In genomic region chr5:76791461-76791860, GRCh38 we compare ENCODE assay signal across 15 cellular contexts. TPM values are rescaled to one million over a fixed set of nuclear protein-coding genes. Genes with fewer than 3 reads are reported as not detected.
DNase-seq lines count a peak whose midpoint lies in the region; ATAC-seq and TF ChIP-seq lines count a peak whose summit lies in the region.
"Had no signal": no experiment of that assay in that cellular context is flagged by ENCODE, and none has a peak within 500 bp of the region (broad histone marks: within the 10 kb centered on the region; RNA-seq: fewer than 3 reads in every experiment).

No MANE protein-coding gene starts in this region.

- no peaks in the 10 kb centered on the region for H3K9me3 ChIP-seq in CD4-positive, alpha-beta T cell (ENCODE audit: control insufficient read depth, low read length)
- no peaks in the 10 kb centered on the region for H3K9me3 ChIP-seq in adrenal gland (replicated peaks in 1 of 3)
- no peaks in the 10 kb centered on the region for H3K9me3 ChIP-seq in skeletal muscle satellite cell (replicated peaks; ENCODE audit: low read length)

- H3K36me3 ChIP-seq in adrenal gland (replicated peaks in 1 of 2) (no peaks in the 10 kb centered on the region), skeletal muscle satellite cell (ENCODE audit: insufficient read depth, low read length) (no peaks in the 10 kb centered on the region)

- H3K4me1 ChIP-seq in adrenal gland (replicated peaks in 1 of 2): peaks cover 0 to 22% of the 10 kb centered on the region in 2 donors
- peaks cover 38% of the 10 kb centered on the region for H3K4me1 ChIP-seq in skeletal muscle satellite cell (ENCODE audit: control insufficient read depth, insufficient read depth, low read length)

- intact Hi-C loops in CD4-positive, alpha-beta T cell (cut with DNase I, micrococcal nuclease): no loop called here
- intact Hi-C loops in adrenal gland (cut with DNase I): no loop called here

- H3K9ac ChIP-seq in skeletal muscle satellite cell (ENCODE audit: low read depth, low read length): peak overlapping the region; percentile 72

- TF ChIP-seq CTCF in CD4-positive, alpha-beta T cell (IDR thresholded peaks at IDR 0.05): no peak
- TF ChIP-seq CTCF in adrenal gland (IDR thresholded peaks at IDR 0.05) (no peak), fibroblast of the aortic adventitia (IDR thresholded peaks at IDR 0.05; ENCODE audit: insufficient read depth, low read length) (no peak)

- H3K4me2 ChIP-seq in skeletal muscle satellite cell (ENCODE audit: low read length): peak overlapping the region; percentile 55

- H3K27me3 Mint-ChIP-seq in CD4-positive, alpha-beta T cell: no peaks in the 10 kb centered on the region
- H3K27me3 Mint-ChIP-seq in activated T-cell treated with anti-CD3 and anti-CD28 coated beads, Interleukin-2, amount 50 U/mL, for 72 hours (ENCODE audit: low read depth): no peaks in the 10 kb centered on the region
- H3K27me3 Mint-ChIP-seq: activated CD4-positive, alpha-beta T cell treated with anti-CD3 and anti-CD28 coated beads, Interleukin-2, amount 10 ng/mL, durations not matched to agents 24 days and 14 days had no signal

- H3K27ac Mint-ChIP-seq in CD4-positive, alpha-beta T cell: peak overlapping the region; percentile 86
- H3K27ac Mint-ChIP-seq in activated naive CD4-positive, alpha-beta T cell treated with anti-CD3 and anti-CD28 coated beads, Interleukin-2, amount 50 U/mL, for 72 hours: no peak overlapping the region
- H3K27ac Mint-ChIP-seq in activated T-cell treated with anti-CD3 and anti-CD28 coated beads, Interleukin-2, amount 50 U/mL, for 72 hours: no peak overlapping the region

- DNase-seq in CD4-positive, alpha-beta T cell: no peak
- DNase-seq in adrenal gland (no peak), fibroblast of the aortic adventitia (ENCODE audit: low read depth) (peak; percentile 48)
- no peak for DNase-seq in activated naive CD4-positive, alpha-beta T cell treated with anti-CD3 and anti-CD28 coated beads, Interleukin-2, amount 50 U/mL, for 72 hours (ENCODE audit: low spot score in 2 of 2)
- DNase-seq in activated T-cell treated with anti-CD3 and anti-CD28 coated beads, Interleukin-2, amount 50 U/mL, for 72 hours: no peak
- DNase-seq: activated effector memory CD4-positive, alpha-beta T cell treated with anti-CD3 and anti-CD28 coated beads, Interleukin-2, amount 50 U/mL, for 16 hours; CD8-positive, alpha-beta T cell; cortex of kidney; NCI-H1092; NCI-H748 treated with DMSO at 0.1 percent for 48 hours had no signal

- CTCF ChIA-PET in CD4-positive, alpha-beta T cell (lab: Charles Lee): interaction anchor here (3.6 kb wide), 1 partner anchor 17 kb away, joined by 13 read pairs; no protein-coding TSS in a partner anchor

- no peaks in the 10 kb centered on the region for H3K36me3 Mint-ChIP-seq in CD4-positive, alpha-beta T cell (ENCODE audit: low read depth)
- peaks cover 0 to 24% of the 10 kb centered on the region in 2 donors for H3K36me3 Mint-ChIP-seq in activated naive CD4-positive, alpha-beta T cell treated with anti-CD3 and anti-CD28 coated beads, Interleukin-2, amount 50 U/mL, for 72 hours
- no peaks in the 10 kb centered on the region for H3K36me3 Mint-ChIP-seq in activated T-cell treated with anti-CD3 and anti-CD28 coated beads, Interleukin-2, amount 50 U/mL, for 72 hours (ENCODE audit: insufficient read depth in 2 of 2)
- H3K36me3 Mint-ChIP-seq: CD8-positive, alpha-beta T cell had no signal

- WGBS in adrenal gland, 4 donors: 82 to 100% (median 92%) methylated on average over 1 of the region's 1 CpG

- peaks cover 16% of the 10 kb centered on the region for H3K4me1 Mint-ChIP-seq in CD4-positive, alpha-beta T cell (ENCODE audit: low read depth)
- peaks cover 19% of the 10 kb centered on the region for H3K4me1 Mint-ChIP-seq in activated T-cell treated with anti-CD3 and anti-CD28 coated beads, Interleukin-2, amount 50 U/mL, for 72 hours (ENCODE audit: low read depth)

- POLR2A ChIA-PET in CD4-positive, alpha-beta T cell (lab: Charles Lee): no interaction called here

- no peak overlapping the region for H3K4me3 Mint-ChIP-seq in CD4-positive, alpha-beta T cell
- H3K4me3 Mint-ChIP-seq in activated T-cell treated with anti-CD3 and anti-CD28 coated beads, Interleukin-2, amount 50 U/mL, for 72 hours: no peak overlapping the region
- H3K4me3 Mint-ChIP-seq: activated CD4-positive, alpha-beta T cell treated with anti-CD3 and anti-CD28 coated beads, Interleukin-2, amount 10 ng/mL, durations not matched to agents 24 days and 14 days; CD8-positive, alpha-beta T cell had no signal

- no peak overlapping the region for H3K4me3 ChIP-seq in adrenal gland
- H3K4me3 ChIP-seq in fibroblast of the aortic adventitia (ENCODE audit: low read depth, low read length): no peak overlapping the region
- no peak overlapping the region for H3K4me3 ChIP-seq in skeletal muscle satellite cell (ENCODE audit: low read length)

- H3K9me3 Mint-ChIP-seq in CD4-positive, alpha-beta T cell: no peaks in the 10 kb centered on the region
- H3K9me3 Mint-ChIP-seq in activated naive CD4-positive, alpha-beta T cell treated with anti-CD3 and anti-CD28 coated beads, Interleukin-2, amount 50 U/mL, for 72 hours: no peaks in the 10 kb centered on the region
- H3K9me3 Mint-ChIP-seq in activated T-cell treated with anti-CD3 and anti-CD28 coated beads, Interleukin-2, amount 50 U/mL, for 72 hours: no peaks in the 10 kb centered on the region
- H3K9me3 Mint-ChIP-seq: CD8-positive, alpha-beta T cell had no signal

- no peak overlapping the region for H3K27ac ChIP-seq in CD4-positive, alpha-beta T cell (ENCODE audit: low read depth, low read length)
- peak overlapping the region in 4 of 5 donors; percentile 74 to 93 (median 82) for H3K27ac ChIP-seq in adrenal gland

- no peak for TF ChIP-seq POLR2A in adrenal gland (IDR thresholded peaks at IDR 0.05)

- no peak for ATAC-seq in CD4-positive, alpha-beta T cell (ENCODE audit: poor library complexity)
- no peak for ATAC-seq in activated naive CD4-positive, alpha-beta T cell treated with anti-CD3 and anti-CD28 coated beads, Interleukin-2, amount 50 U/mL, for 72 hours
- ATAC-seq in HG03175 (IDR thresholded peaks at IDR 0.05; ENCODE audit: unreplicated experiment): no peak
- ATAC-seq in activated T-cell treated with anti-CD3 and anti-CD28 coated beads, Interleukin-2, amount 50 U/mL, for 72 hours (replicated peaks in 1 of 2): no peak
- no peak for ATAC-seq in HG03280 (IDR thresholded peaks at IDR 0.05; ENCODE audit: unreplicated experiment)

- no peaks in the 10 kb centered on the region for H3K27me3 ChIP-seq in CD4-positive, alpha-beta T cell (ENCODE audit: control insufficient read depth, insufficient read depth, low read length)
- H3K27me3 ChIP-seq in adrenal gland (no peaks in the 10 kb centered on the region), skeletal muscle satellite cell (ENCODE audit: control insufficient read depth, insufficient read depth, low read length) (no peaks in the 10 kb centered on the region)

RNA-seq across cellular contexts. Expression of gene F2RL1, which starts 27.4 kb away (rescaled TPM):
- 1 to 10 TPM; 1.7 to 2.1 TPM for total RNA-seq in CD4-positive, alpha-beta T cell
- total RNA-seq in adrenal gland: 1 to 10 TPM in 7 of 8 donors, under 1 TPM in 1; 0.35 to 4.0 (median 1.5) TPM
- polyA plus RNA-seq in adrenal gland: under 1 TPM; 0.40 to 0.95 (median 0.67) TPM
- total RNA-seq in fibroblast of the aortic adventitia (ENCODE audit: low replicate concordance): 3.1 and 35.1 TPM in 2 replicates
- total RNA-seq in skeletal muscle satellite cell (2012; rRNA removed): 0.87 and 1.8 TPM in 2 replicates
- 1 to 10 TPM in 1 of 2 donors, under 1 TPM in 1; 0.46 to 2.0 TPM for total RNA-seq in activated naive CD4-positive, alpha-beta T cell treated with anti-CD3 and anti-CD28 coated beads, Interleukin-2, amount 50 U/mL, for 72 hours
- 1 to 10 TPM; 1.6 to 1.7 TPM for total RNA-seq in activated T-cell treated with anti-CD3 and anti-CD28 coated beads, Interleukin-2, amount 50 U/mL, for 72 hours

RNA-seq across cellular contexts. Expression of gene S100Z, which starts 58.4 kb away (rescaled TPM):
- under 1 TPM; 0.22 to 0.47 TPM for total RNA-seq in CD4-positive, alpha-beta T cell
- 1 to 10 TPM in 2 of 8 donors, under 1 TPM in 5, not detected in 1; 0.18 to 2.8 (median 0.52) TPM for total RNA-seq in adrenal gland
- under 1 TPM; 0.27 to 0.44 (median 0.40) TPM for polyA plus RNA-seq in adrenal gland
- not detected in 2 replicates for total RNA-seq in fibroblast of the aortic adventitia (ENCODE audit: low replicate concordance)
- total RNA-seq in skeletal muscle satellite cell (2012; rRNA removed): not detected in 2 replicates
- 1 to 10 TPM in 1 of 2 donors, under 1 TPM in 1; 0.75 to 4.1 TPM for total RNA-seq in activated naive CD4-positive, alpha-beta T cell treated with anti-CD3 and anti-CD28 coated beads, Interleukin-2, amount 50 U/mL, for 72 hours
- total RNA-seq in activated T-cell treated with anti-CD3 and anti-CD28 coated beads, Interleukin-2, amount 50 U/mL, for 72 hours: 1 to 10 TPM; 1.7 to 1.9 TPM
- total RNA-seq: CD8-positive, alpha-beta T cell; HT-29 had no signal
